Comparison of ENCODE assay signal across 6 cellular contexts in the genomic region with DNA sequence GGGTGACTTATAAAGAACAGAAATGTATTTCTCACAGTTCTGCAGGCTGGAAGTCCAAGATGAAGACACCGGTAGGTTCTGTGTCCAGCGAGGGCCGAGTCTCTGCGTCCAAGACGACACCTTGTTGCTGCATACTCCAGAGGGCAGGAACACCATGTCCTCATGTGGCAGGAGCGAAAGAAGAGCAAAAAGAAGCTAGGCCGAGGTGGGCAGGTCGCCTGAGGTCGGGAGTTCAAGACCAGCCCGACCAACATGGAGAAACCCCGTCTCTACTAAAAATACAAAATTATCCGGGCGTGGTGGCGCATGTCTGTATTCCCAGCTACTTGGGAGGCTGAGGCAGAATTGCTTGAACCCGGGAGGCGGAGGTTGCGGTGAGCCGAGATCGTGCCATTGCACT.
DNase-seq lines count a peak whose midpoint lies in the region; TF ChIP-seq lines count a peak whose summit lies in the region.
"Not testable (repeated sequence)": the region's sequence is repeated elsewhere in the genome, so short reads cannot be mapped to it uniquely, and the experiment has no call there.

No MANE protein-coding gene starts in this region.

- not testable (repeated sequence) for H3T11ph ChIP-seq in H9 (ENCODE audit: low read length)

- H2AFZ ChIP-seq in H9 (ENCODE audit: low read length); neural progenitor cell (replicated peaks): not testable (repeated sequence)

- H3K79me1 ChIP-seq in H9 (ENCODE audit: insufficient read depth, low read depth, low read length, poor library complexity, severe bottlenecking) = not testable (repeated sequence)

- TF ChIP-seq POLR2A in vagina (IDR thresholded peaks at IDR 0.05) = not testable (repeated sequence)

- intact Hi-C loops in vagina (cut with DNase I) = not testable (repeated sequence)

- TF ChIP-seq CTCF in H9 (conservative IDR thresholded peaks at IDR 0.05); coronary artery (IDR thresholded peaks at IDR 0.05); neural progenitor cell (IDR thresholded peaks at IDR 0.05); vagina (IDR thresholded peaks at IDR 0.05): not testable (repeated sequence)

- not testable (repeated sequence) for H3K9me3 Mint-ChIP-seq in H9, neural progenitor cell

- H4K20me1 ChIP-seq in H9 (ENCODE audit: control insufficient read depth, insufficient read depth, insufficient read length); neural progenitor cell (ENCODE audit: low read depth): not testable (repeated sequence)

- H4K8ac ChIP-seq in H9 (replicated peaks; ENCODE audit: insufficient read length, low read depth, low read length) = not testable (repeated sequence)

- not testable (repeated sequence) for H3K56ac ChIP-seq in H9 (ENCODE audit: insufficient read length, low read depth, low read length)

- not testable (repeated sequence) for H3K14ac ChIP-seq in H9 (ENCODE audit: insufficient read depth, low read length)

- H3K9me3 ChIP-seq in H9 (ENCODE audit: control insufficient read depth, low read depth, low read length); neural progenitor cell (ENCODE audit: low read depth); vagina: not testable (repeated sequence)

- not testable (repeated sequence) for H3K9ac ChIP-seq in H9 (ENCODE audit: extremely low read depth, insufficient read length, low read length); neural progenitor cell

- H3K4me3 Mint-ChIP-seq in H9, neural progenitor cell: not testable (repeated sequence)

- H3K27me3 Mint-ChIP-seq in H9 (ENCODE audit: low read depth); neural progenitor cell (ENCODE audit: insufficient read depth, low read depth): not testable (repeated sequence)

- not testable (repeated sequence) for H2BK5ac ChIP-seq in H9 (ENCODE audit: insufficient read length, low read length)

- not testable (repeated sequence) for H2AK5ac ChIP-seq in H9 (ENCODE audit: insufficient read length, low read length)

- H2BK12ac ChIP-seq in H9 (ENCODE audit: insufficient read length, low read depth, low read length) = not testable (repeated sequence)

- not testable (repeated sequence) for H3K27ac ChIP-seq in H9 (ENCODE audit: insufficient read length, low read depth, low read length); coronary artery; neural progenitor cell; vagina

- not testable (repeated sequence) for H3K4me1 Mint-ChIP-seq in H9
- peaks cover 21% of the 10 kb centered on the region for H3K4me1 Mint-ChIP-seq in neural progenitor cell

- H2BK15ac ChIP-seq in H9 (ENCODE audit: low read depth, low read length) = not testable (repeated sequence)

- H3K36me3 ChIP-seq in neural progenitor cell, vagina: not testable (repeated sequence)

- H3K23me2 ChIP-seq in H9 (ENCODE audit: insufficient read length, low read depth, low read length, poor library complexity, severe bottlenecking) = not testable (repeated sequence)

- H3K4me1 ChIP-seq in H9 (ENCODE audit: insufficient read depth, low read length); neural progenitor cell; vagina: not testable (repeated sequence)

- H3K23ac ChIP-seq in H9 (ENCODE audit: insufficient read length, low read depth, low read length) = not testable (repeated sequence)

- not testable (repeated sequence) for H3F3A ChIP-seq in neural progenitor cell (ENCODE audit: low read depth)

- not testable (repeated sequence) for H4K91ac ChIP-seq in H9 (ENCODE audit: insufficient read length, low read depth, low read length)

- not testable (repeated sequence) for H3K4me3 ChIP-seq in coronary artery, neural progenitor cell, vagina

- H3K36me3 Mint-ChIP-seq in H9 (ENCODE audit: insufficient read depth in 1 of 3, low read depth in 3 of 3); neural progenitor cell: not testable (repeated sequence)

- H2BK20ac ChIP-seq in H9 (ENCODE audit: low read depth, low read length, poor library complexity, severe bottlenecking) = not testable (repeated sequence)

- H3K18ac ChIP-seq in H9 (ENCODE audit: insufficient read length, low read depth, low read length) = not testable (repeated sequence)

- not testable (repeated sequence) for H3K79me2 ChIP-seq in H9 (ENCODE audit: insufficient read depth, low read length); neural progenitor cell (ENCODE audit: low read depth)

- not testable (repeated sequence) for H4K5ac ChIP-seq in H9 (ENCODE audit: insufficient read length, low read depth, low read length)

- not testable (repeated sequence) for H3K27ac Mint-ChIP-seq in H9
- H3K27ac Mint-ChIP-seq in neural progenitor cell = peak overlapping the region; percentile 90

- H3K4ac ChIP-seq in H9 (ENCODE audit: low read depth, low read length) = not testable (repeated sequence)

- H3K27me3 ChIP-seq in H9 (ENCODE audit: insufficient read depth, low read length); neural progenitor cell; vagina: not testable (repeated sequence)

- DNase-seq in H9 (peak; percentile 6), coronary artery (ENCODE audit: low spot score) (peak; percentile 31), islet precursor cell (peak; percentile 20), mesenteric fat pad (ENCODE audit: low spot score) (peak; percentile 39), vagina (ENCODE audit: extremely low spot score in 2 of 2) (peak; percentile 64 to 67)
- DNase-seq in neural progenitor cell (ENCODE audit: low spot score) = not testable (repeated sequence)

- not testable (repeated sequence) for H2BK120ac ChIP-seq in H9 (ENCODE audit: low read depth, low read length, poor library complexity, severe bottlenecking)

- not testable (repeated sequence) for H3K4me2 ChIP-seq in H9 (ENCODE audit: insufficient read depth, insufficient read length, low read length); neural progenitor cell

- WGBS in H9 (ENCODE audit: extremely low coverage, insufficient read length, low lambda C conversion rate) = no CpG with 5 or more reads among the region's 19 CpGs
